Comparison of ENCODE assay signal across 29 cellular contexts in genomic region chr11:62918531-62918930, GRCh38. TPM values are rescaled to one million over a fixed set of nuclear protein-coding genes. Genes with fewer than 3 reads are reported as not detected.
"Had no signal": no experiment of that assay in that cellular context is flagged by ENCODE, and none has a peak within 500 bp of the region (broad histone marks: within the 10 kb centered on the region; RNA-seq: fewer than 3 reads in every experiment).

No MANE protein-coding gene starts in this region.

- FAIRE-seq: endometrium, small intestine had no signal

- H3K9me3 Mint-ChIP-seq: activated CD4-positive, alpha-beta T cell treated with anti-CD3 and anti-CD28 coated beads, Interleukin-2, amount 10 ng/mL, durations not matched to agents 24 days and 14 days; activated CD8-positive, alpha-beta T cell treated with anti-CD3 and anti-CD28 coated beads for 36 hours; activated naive CD8-positive, alpha-beta T cell treated with anti-CD3 and anti-CD28 coated beads, Interleukin-2, amount 10 ng/mL, durations not matched to agents 7 days and 5 days; activated T-helper 17 cell treated with anti-CD3 and anti-CD28 coated beads, Interleukin-2, amount 50 U/mL, for 72 hours; memory B cell; naive thymus-derived CD8-positive, alpha-beta T cell; stimulated activated naive CD8-positive, alpha-beta T cell treated with anti-CD3 and anti-CD28 coated beads, Interleukin-15, amount 100 ng/mL, for 72 hours; type B pancreatic cell had no signal

- H3K4me3 Mint-ChIP-seq: activated CD4-positive, alpha-beta T cell treated with anti-CD3 and anti-CD28 coated beads, Interleukin-2, amount 10 ng/mL, durations not matched to agents 24 days and 14 days; activated CD8-positive, alpha-beta T cell treated with anti-CD3 and anti-CD28 coated beads for 36 hours; activated naive CD8-positive, alpha-beta T cell treated with anti-CD3 and anti-CD28 coated beads, Interleukin-2, amount 10 ng/mL, durations not matched to agents 7 days and 5 days; activated T-helper 17 cell treated with anti-CD3 and anti-CD28 coated beads, Interleukin-2, amount 50 U/mL, for 72 hours; memory B cell; naive thymus-derived CD8-positive, alpha-beta T cell; stimulated activated naive CD8-positive, alpha-beta T cell treated with anti-CD3 and anti-CD28 coated beads, Interleukin-15, amount 100 ng/mL, for 72 hours; type B pancreatic cell had no signal

- ATAC-seq: activated CD8-positive, alpha-beta T cell treated with anti-CD3 and anti-CD28 coated beads for 36 hours; activated T-helper 17 cell treated with anti-CD3 and anti-CD28 coated beads, Interleukin-2, amount 50 U/mL, for 72 hours; gastrocnemius medialis; heart left ventricle; left ventricle myocardium superior; mucosa of descending colon; naive thymus-derived CD8-positive, alpha-beta T cell; psoas muscle; right cardiac atrium; stimulated activated naive CD8-positive, alpha-beta T cell treated with anti-CD3 and anti-CD28 coated beads, Interleukin-15, amount 100 ng/mL, for 72 hours had no signal

- H3K27ac ChIP-seq: colonic mucosa, gastrocnemius medialis, heart left ventricle, ovary, psoas muscle, testis had no signal

- H3K36me3 ChIP-seq: colonic mucosa, gastrocnemius medialis, heart left ventricle, ovary had no signal

- DNase-seq: activated CD4-positive, alpha-beta T cell treated with anti-CD3 and anti-CD28 coated beads, Interleukin-2, amount 10 ng/mL, durations not matched to agents 24 days and 14 days; activated CD8-positive, alpha-beta T cell treated with anti-CD3 and anti-CD28 coated beads for 36 hours; activated naive CD4-positive, alpha-beta T cell treated with Interleukin-2 at 50 U/mL for 16 hours; activated naive CD8-positive, alpha-beta T cell treated with anti-CD3 and anti-CD28 coated beads, Interleukin-2, amount 10 ng/mL, durations not matched to agents 7 days and 5 days; activated T-cell treated with anti-CD3 and anti-CD28 coated beads, Interleukin-2, amount 50 U/mL, for 1 hour; anterior cingulate cortex; central memory CD4-positive, alpha-beta T cell; colonic mucosa; gastrocnemius medialis; left ventricle myocardium superior; mucosa of descending colon; naive thymus-derived CD8-positive, alpha-beta T cell; ovary; psoas muscle; right cardiac atrium; small intestine; stimulated activated CD4-positive, alpha-beta T cell treated with anti-CD3 and anti-CD28 coated beads, Interleukin-15, amount 100 ng/mL, for 24 hours; stimulated activated CD4-positive, alpha-beta T cell treated with anti-CD3 and anti-CD28 coated beads, Interleukin-2, amount 100 ng/mL, for 48 hours; stimulated activated naive CD8-positive, alpha-beta T cell treated with anti-CD3 and anti-CD28 coated beads, Interleukin-15, amount 100 ng/mL, for 72 hours; T1000; testis had no signal

- H3K27me3 ChIP-seq: ovary, testis had no signal

- H3K4me3 ChIP-seq: colonic mucosa, gastrocnemius medialis, heart left ventricle, mucosa of descending colon, ovary, psoas muscle, testis had no signal

- H3K4me1 ChIP-seq: colonic mucosa had no signal

- H3K27ac Mint-ChIP-seq: activated CD4-positive, alpha-beta T cell treated with anti-CD3 and anti-CD28 coated beads, Interleukin-2, amount 10 ng/mL, durations not matched to agents 24 days and 14 days; activated CD8-positive, alpha-beta T cell treated with anti-CD3 and anti-CD28 coated beads for 36 hours; activated naive CD8-positive, alpha-beta T cell treated with anti-CD3 and anti-CD28 coated beads, Interleukin-2, amount 10 ng/mL, durations not matched to agents 7 days and 5 days; activated T-helper 17 cell treated with anti-CD3 and anti-CD28 coated beads, Interleukin-2, amount 50 U/mL, for 72 hours; memory B cell; type B pancreatic cell had no signal

- H3K36me3 Mint-ChIP-seq: activated naive CD8-positive, alpha-beta T cell treated with anti-CD3 and anti-CD28 coated beads, Interleukin-2, amount 10 ng/mL, durations not matched to agents 7 days and 5 days; brain; memory B cell; naive thymus-derived CD8-positive, alpha-beta T cell; type B pancreatic cell had no signal

- H3K9me3 ChIP-seq: colonic mucosa, gastrocnemius medialis, heart left ventricle, mucosa of descending colon, psoas muscle, testis had no signal

RNA-seq across cellular contexts. Expression of gene CHRM1, which starts 2.6 kb away (rescaled TPM):
- total RNA-seq: activated CD4-positive, alpha-beta T cell treated with anti-CD3 and anti-CD28 coated beads, Interleukin-2, amount 10 ng/mL, durations not matched to agents 24 days and 14 days; activated CD8-positive, alpha-beta T cell treated with anti-CD3 and anti-CD28 coated beads for 36 hours; activated naive CD8-positive, alpha-beta T cell treated with anti-CD3 and anti-CD28 coated beads, Interleukin-2, amount 10 ng/mL, durations not matched to agents 7 days and 5 days; activated T-helper 17 cell treated with anti-CD3 and anti-CD28 coated beads, Interleukin-2, amount 50 U/mL, for 72 hours; gastrocnemius medialis; kidney epithelial cell; naive thymus-derived CD8-positive, alpha-beta T cell; ovary; psoas muscle; T-helper 1 cell treated with Interleukin-12 subunit alpha and Interleukin-12 subunit beta and Interleukin-4 antibody, amounts not matched to agents 30 ng/mL and 1 ng/mL, for 36 hours had no signal
- polyA plus RNA-seq: heart left ventricle; naive thymus-derived CD8-positive, alpha-beta T cell; ovary had no signal
